ENCODE assay signal across 9 cellular contexts in genomic region chr2:107936427-107937359, GRCh38. TPM values are rescaled to one million over a fixed set of nuclear protein-coding genes. Genes with fewer than 3 reads are reported as not detected.
DNase-seq lines count a peak whose midpoint lies in the region; ATAC-seq and TF ChIP-seq lines count a peak whose summit lies in the region.
"Had no signal": no experiment of that assay in that cellular context is flagged by ENCODE, and none has a peak within 500 bp of the region (broad histone marks: within the 10 kb centered on the region; RNA-seq: fewer than 3 reads in every experiment).

No MANE protein-coding gene starts in this region.

- 40% methylated on average over 5 of the region's 5 CpGs for WGBS in right cardiac atrium
- 32 to 35% methylated on average over 5 of the region's 5 CpGs for WGBS in upper lobe of left lung, 2 donors

- peak; percentile 2 to 35 for DNase-seq in cardiac muscle cell (ENCODE audit: low read depth in 1 of 2, low spot score in 1 of 2)
- no peak for DNase-seq in right cardiac atrium
- peak; percentile 44 for DNase-seq in PC-3
- DNase-seq in fibroblast of villous mesenchyme (ENCODE audit: low read depth), result peak; percentile 9
- no peak for DNase-seq in upper lobe of left lung
- no peak for DNase-seq in activated effector memory CD4-positive, alpha-beta T cell treated with Interleukin-2 at 50 U/mL for 16 hours
- no peak for DNase-seq in AG08396 (ENCODE audit: low spot score)
- no peak for DNase-seq in HK-2 (ENCODE audit: unreplicated experiment)

- H3K9me3 ChIP-seq in cardiac muscle cell (ENCODE audit: low read depth) (no peaks in the 10 kb centered on the region), right cardiac atrium (ENCODE audit: control insufficient read depth, low read length) (no peaks in the 10 kb centered on the region), PC-3 (ENCODE audit: low read length) (no peaks in the 10 kb centered on the region), upper lobe of left lung (no peaks in the 10 kb centered on the region)

- no peak overlapping the region for H2AFZ ChIP-seq in PC-3 (ENCODE audit: low read length)

- ATAC-seq in right cardiac atrium, result no peak
- ATAC-seq in PC-3, result no peak
- ATAC-seq in upper lobe of left lung (ENCODE audit: low FRiP score in 2 of 2), result peak in 1 of 2 donors; percentile 46

- BruUV-seq in PC-3 (replicated peaks; lab: Mats Ljungman, UMichigan), result no TSS peak

- no peaks in the 10 kb centered on the region for H3F3A ChIP-seq in PC-3 (ENCODE audit: low read length, unreplicated experiment)

- H3K27ac ChIP-seq in cardiac muscle cell, result no peak overlapping the region
- H3K27ac ChIP-seq in right cardiac atrium (ENCODE audit: low read length), result no peak overlapping the region
- no peak overlapping the region for H3K27ac ChIP-seq in PC-3 (ENCODE audit: low read length)
- H3K27ac ChIP-seq in upper lobe of left lung, result no peak overlapping the region

- no peaks in the 10 kb centered on the region for H3K9me2 ChIP-seq in PC-3 (replicated peaks; ENCODE audit: low read length)

- H3K9ac ChIP-seq in PC-3 (ENCODE audit: low read length), result no peak overlapping the region

- H3K4me2 ChIP-seq in PC-3 (ENCODE audit: low read length), result no peak overlapping the region

- no peaks in the 10 kb centered on the region for H4K20me1 ChIP-seq in PC-3 (ENCODE audit: low read length)

- TF ChIP-seq POLR2A in upper lobe of left lung (IDR thresholded peaks at IDR 0.05), result no peak

- H3K36me3 ChIP-seq in cardiac muscle cell (no peaks in the 10 kb centered on the region), PC-3 (ENCODE audit: low read depth, low read length) (no peaks in the 10 kb centered on the region), upper lobe of left lung (no peaks in the 10 kb centered on the region)

- intact Hi-C loops in right cardiac atrium (cut with DNase I) (no loop called here), PC-3 (cut with micrococcal nuclease) (loop anchor here (1.0 to 2.0 kb wide), 2 partner anchors 99 to 246 kb away; no protein-coding TSS in a partner anchor)

- H3K4me1 ChIP-seq in cardiac muscle cell (ENCODE audit: low read depth) (peaks cover 13% of the 10 kb centered on the region), right cardiac atrium (ENCODE audit: control insufficient read depth, insufficient read depth, low read length) (no peaks in the 10 kb centered on the region), PC-3 (ENCODE audit: insufficient read depth, low read length) (no peaks in the 10 kb centered on the region), upper lobe of left lung (peaks cover 0 to 3% (median 0%) of the 10 kb centered on the region in 4 donors)

- POLR2A ChIA-PET in PC-3 (lab: Charles Lee; ENCODE audit: unreplicated experiment), result no interaction called here

- no peak for TF ChIP-seq EP300 in upper lobe of left lung (IDR thresholded peaks at IDR 0.05)

- H3K4me3 ChIP-seq in cardiac muscle cell (no peak overlapping the region), right cardiac atrium (ENCODE audit: low read length) (no peak overlapping the region), PC-3 (ENCODE audit: low read length) (no peak overlapping the region), fibroblast of villous mesenchyme (ENCODE audit: low read depth, low read length) (no peak overlapping the region), upper lobe of left lung (no peak overlapping the region)

- H3K27me3 ChIP-seq in cardiac muscle cell (no peaks in the 10 kb centered on the region), right cardiac atrium (ENCODE audit: control insufficient read depth, insufficient read depth) (no peaks in the 10 kb centered on the region), PC-3 (ENCODE audit: low read length) (peaks cover 28% of the 10 kb centered on the region), upper lobe of left lung (no peaks in the 10 kb centered on the region)

- no peaks in the 10 kb centered on the region for H3K79me2 ChIP-seq in PC-3 (ENCODE audit: low read length)

- TF ChIP-seq CTCF in cardiac muscle cell (IDR thresholded peaks at IDR 0.05; ENCODE audit: low read depth, low read length) (peak; percentile 30), PC-3 (conservative IDR thresholded peaks at IDR 0.05; ENCODE audit: low read depth, low read length) (peak; percentile 80), fibroblast of villous mesenchyme (IDR thresholded peaks at IDR 0.05; ENCODE audit: insufficient read depth, low read depth, low read length) (peak; percentile 37), upper lobe of left lung (IDR thresholded peaks at IDR 0.05) (peak in 4 of 6 experiments; percentile 19 to 54 (median 46))

- CTCF ChIA-PET in PC-3 (lab: Charles Lee), result interaction anchor here (0.6 to 0.9 kb wide), 2 partner anchors 37 to 98 kb away, joined by 3 to 8 read pairs; no protein-coding TSS in a partner anchor

RNA-seq across cellular contexts. Expression of gene SLC5A7, which starts 49.6 kb away (rescaled TPM):
- total RNA-seq in cardiac muscle cell (0.04 and 0.06 TPM in 2 replicates), right cardiac atrium (under 1 TPM in 3 of 4 donors, not detected in 1; 0.14 to 0.42 (median 0.17) TPM), PC-3 (2014; rRNA removed) (0.06 TPM in 1 of 2 replicates, not detected in the other), fibroblast of villous mesenchyme (not detected in 2 replicates), upper lobe of left lung (1 to 10 TPM in 1 of 6 donors, under 1 TPM in 3, not detected in 2; 0.33 to 1.3 (median 0.69) TPM)
- polyA plus RNA-seq in cardiac muscle cell (0.69 TPM in 1 of 2 replicates, not detected in the other), right cardiac atrium (0.09 TPM)
- total RNA-seq: endothelial cell of umbilical vein had no signal
- polyA plus RNA-seq: endothelial cell of umbilical vein had no signal

Comparison
In these comparisons a context has a peak if more than half of its experiments do, and no peak if none do; other contexts are left out.
1. DNase-seq: peak in cardiac muscle cell (2 of 2), PC-3 (single experiment) and fibroblast of villous mesenchyme (single experiment); none in right cardiac atrium (0 of 3), upper lobe of left lung (0 of 2), activated effector memory CD4-positive, alpha-beta T cell treated with Interleukin-2 at 50 U/mL for 16 hours (single experiment), AG08396 (single experiment) and HK-2 (single experiment).
2. CTCF ChIP-seq: peak in every context shown above with its lines; median percentile 80 in PC-3; 46 in upper lobe of left lung; 37 in fibroblast of villous mesenchyme; 30 in cardiac muscle cell.